23 cellular contexts compared by ENCODE assay signal in the genomic region with DNA sequence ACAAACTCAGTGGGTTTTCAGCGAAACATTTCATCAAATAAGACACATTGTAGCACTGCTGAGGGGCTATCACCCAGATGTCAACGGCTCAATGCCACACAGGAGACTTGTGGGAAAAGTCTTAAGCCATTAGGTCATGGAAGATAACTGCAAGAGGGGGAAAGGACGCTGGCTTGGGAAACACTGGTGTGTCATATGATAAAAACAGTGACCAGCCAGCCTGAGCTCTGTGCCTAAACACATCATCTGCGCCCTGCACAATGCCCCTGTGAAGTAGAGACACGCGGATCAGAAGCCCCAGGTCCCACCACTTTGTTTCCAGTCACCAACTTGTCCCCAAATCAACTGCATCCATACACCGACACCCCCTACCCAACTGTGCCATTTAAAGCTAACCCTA.
DNase-seq lines count a peak whose midpoint lies in the region; ATAC-seq and TF ChIP-seq lines count a peak whose summit lies in the region.
"Had no signal": no experiment of that assay in that cellular context is flagged by ENCODE, and none has a peak within 500 bp of the region (broad histone marks: within the 10 kb centered on the region; RNA-seq: fewer than 3 reads in every experiment).

No MANE protein-coding gene starts in this region.

- H3K27ac ChIP-seq in body of pancreas (peak overlapping the region in 3 of 4 donors; percentile 14 to 89 (median 45)), uterus (no peak overlapping the region), stomach (no peak overlapping the region)
- H3K27ac ChIP-seq: ascending aorta, neutrophil, thyroid gland had no signal

- H3K27me3 Mint-ChIP-seq in progenitor cell of endocrine pancreas, result no peaks in the 10 kb centered on the region
- H3K27me3 Mint-ChIP-seq: stimulated activated memory B cell treated with anti-CD40 and anti-IgM and Interleukin-4, amounts not matched to agents 10 μg/mL and 1 μg/mL and 100 μg/mL, for 72 hours had no signal

- peak overlapping the region; percentile 60 for H3K27ac Mint-ChIP-seq in progenitor cell of endocrine pancreas
- H3K27ac Mint-ChIP-seq: activated CD8-positive, alpha-beta T cell treated with anti-CD3 and anti-CD28 coated beads, Interleukin-2, amount 10 ng/mL, durations not matched to agents 7 days and 5 days; stimulated activated memory B cell treated with anti-CD40 and anti-IgM and Interleukin-4, amounts not matched to agents 10 μg/mL and 1 μg/mL and 100 μg/mL, for 72 hours had no signal

- H3K4me3 ChIP-seq in body of pancreas (no peak overlapping the region), uterus (no peak overlapping the region), stomach (no peak overlapping the region)
- H3K4me3 ChIP-seq: ascending aorta, right lobe of liver, thyroid gland had no signal

- H3K4me1 Mint-ChIP-seq in progenitor cell of endocrine pancreas (ENCODE audit: low read depth), result peaks cover 53% of the 10 kb centered on the region
- H3K4me1 Mint-ChIP-seq: stimulated activated memory B cell treated with anti-CD40 and anti-IgM and Interleukin-4, amounts not matched to agents 10 μg/mL and 1 μg/mL and 100 μg/mL, for 72 hours had no signal

- intact Hi-C loops in body of pancreas (cut with DNase I), result no loop called here
- intact Hi-C loops in left ventricle myocardium superior (cut with micrococcal nuclease), result no loop called here
- intact Hi-C loops in uterus (cut with DNase I; ENCODE audit: low total_unique reads), result no loop called here
- intact Hi-C loops in stomach (cut with DNase I; ENCODE audit: low total_unique reads), result no loop called here

- TF ChIP-seq EP300 in stomach (IDR thresholded peaks at IDR 0.05), result no peak

- H3K27me3 ChIP-seq in body of pancreas, result no peaks in the 10 kb centered on the region
- no peaks in the 10 kb centered on the region for H3K27me3 ChIP-seq in uterus
- no peaks in the 10 kb centered on the region for H3K27me3 ChIP-seq in stomach
- H3K27me3 ChIP-seq: ascending aorta, BE2C, neutrophil, right lobe of liver, thyroid gland had no signal

- TF ChIP-seq POLR2A in body of pancreas (IDR thresholded peaks at IDR 0.05) (no peak), uterus (IDR thresholded peaks at IDR 0.05) (no peak), stomach (IDR thresholded peaks at IDR 0.05) (no peak)

- peaks cover 5% of the 10 kb centered on the region for H3K9me3 Mint-ChIP-seq in progenitor cell of endocrine pancreas (ENCODE audit: low read depth)
- H3K9me3 Mint-ChIP-seq: stimulated activated memory B cell treated with anti-CD40 and anti-IgM and Interleukin-4, amounts not matched to agents 10 μg/mL and 1 μg/mL and 100 μg/mL, for 72 hours had no signal

- H3K4me1 ChIP-seq in body of pancreas, result peaks cover 74% of the 10 kb centered on the region
- peaks cover 0 to 4% of the 10 kb centered on the region in 2 donors for H3K4me1 ChIP-seq in uterus
- H3K4me1 ChIP-seq in stomach, result peaks cover 4 to 41% (median 20%) of the 10 kb centered on the region in 4 donors
- H3K4me1 ChIP-seq: BE2C had no signal

- H3K36me3 Mint-ChIP-seq in progenitor cell of endocrine pancreas (ENCODE audit: insufficient read depth), result peaks cover 9% of the 10 kb centered on the region

- peak; percentile 46 for DNase-seq in A172 (ENCODE audit: low spot score)
- peak in 1 of 4 donors; percentile 56 for DNase-seq in body of pancreas
- DNase-seq in left ventricle myocardium superior, result no peak
- no peak for DNase-seq in progenitor cell of endocrine pancreas (ENCODE audit: low spot score, unreplicated experiment)
- no peak for DNase-seq in uterus
- DNase-seq in stomach, result no peak
- DNase-seq in MV-4-11 (lab: John Stamatoyannopoulos, UW), result no peak
- DNase-seq in anterior cingulate cortex (lab: John Stamatoyannopoulos, UW), result no peak
- DNase-seq: 8988T; activated CD8-positive, alpha-beta T cell treated with anti-CD3 and anti-CD28 coated beads, Interleukin-2, amount 10 ng/mL, durations not matched to agents 7 days and 5 days; activated naive CD4-positive, alpha-beta T cell; activated T-cell treated with anti-CD3 and anti-CD28 coated beads, Interleukin-2, amount 50 U/mL, for 1 hour; BE2C; DND-41; GOT3; NCI-H2029; NCI-H510A; right lobe of liver; thyroid gland had no signal

- 43 to 58% methylated on average over 6 to 7 of the region's 7 CpGs for WGBS in body of pancreas, 2 donors
- WGBS in stomach, 5 donors, result 74 to 81% (median 78%) methylated on average over 7 of the region's 7 CpGs

- H3K9me3 ChIP-seq in body of pancreas, result no peaks in the 10 kb centered on the region
- H3K9me3 ChIP-seq in uterus, result no peaks in the 10 kb centered on the region
- no peaks in the 10 kb centered on the region for H3K9me3 ChIP-seq in stomach
- H3K9me3 ChIP-seq: ascending aorta, BE2C, neutrophil, right lobe of liver, thyroid gland had no signal

- TF ChIP-seq CTCF in body of pancreas (IDR thresholded peaks at IDR 0.05), result no peak
- TF ChIP-seq CTCF in progenitor cell of endocrine pancreas (IDR thresholded peaks at IDR 0.05; ENCODE audit: unreplicated experiment), result no peak
- no peak for TF ChIP-seq CTCF in uterus (IDR thresholded peaks at IDR 0.05)
- no peak for TF ChIP-seq CTCF in stomach (IDR thresholded peaks at IDR 0.05)

- no peak overlapping the region for H3K4me3 Mint-ChIP-seq in progenitor cell of endocrine pancreas (ENCODE audit: low read depth)
- H3K4me3 Mint-ChIP-seq: activated CD8-positive, alpha-beta T cell treated with anti-CD3 and anti-CD28 coated beads, Interleukin-2, amount 10 ng/mL, durations not matched to agents 7 days and 5 days; stimulated activated memory B cell treated with anti-CD40 and anti-IgM and Interleukin-4, amounts not matched to agents 10 μg/mL and 1 μg/mL and 100 μg/mL, for 72 hours had no signal

- ATAC-seq in body of pancreas (peak; percentile 38), left ventricle myocardium superior (peak; percentile 82)
- ATAC-seq: activated CD8-positive, alpha-beta T cell treated with anti-CD3 and anti-CD28 coated beads, Interleukin-2, amount 10 ng/mL, durations not matched to agents 7 days and 5 days; right lobe of liver; SK-N-SH treated with all-trans-retinoic acid at 6 μM for 48 hours; stimulated activated memory B cell treated with anti-CD40 and anti-IgM and Interleukin-4, amounts not matched to agents 10 μg/mL and 1 μg/mL and 100 μg/mL, for 72 hours had no signal

- no peaks in the 10 kb centered on the region for H3K36me3 ChIP-seq in body of pancreas (replicated peaks in 1 of 2; ENCODE audit: insufficient read depth in 1 of 2, low read depth in 2 of 2)
- no peaks in the 10 kb centered on the region for H3K36me3 ChIP-seq in uterus
- H3K36me3 ChIP-seq in stomach, result peaks cover 0 to 6% (median 5%) of the 10 kb centered on the region in 4 donors
- H3K36me3 ChIP-seq: ascending aorta, BE2C, neutrophil, thyroid gland had no signal

Comparison
In these comparisons a context has a peak if more than half of its experiments do, and no peak if none do; other contexts are left out.
1. H3K27ac ChIP-seq: peak in body of pancreas (3 of 4); none in uterus (0 of 2) and stomach (0 of 5).